ENCODE assay signal across 9 cellular contexts in genomic region chr4:25234390-25235367, GRCh38. TPM values are rescaled to one million over a fixed set of nuclear protein-coding genes. Genes with fewer than 3 reads are reported as not detected.
DNase-seq lines count a peak whose midpoint lies in the region; ATAC-seq, FAIRE-seq and TF ChIP-seq lines count a peak whose summit lies in the region.
"Had no signal": no experiment of that assay in that cellular context is flagged by ENCODE, and none has a peak within 500 bp of the region (broad histone marks: within the 10 kb centered on the region; RNA-seq: fewer than 3 reads in every experiment).

No MANE protein-coding gene starts in this region.

- DNase-seq in AG08396 (ENCODE audit: low spot score) = peak; percentile 82
- peak; percentile 37 for DNase-seq in NCI-H2171 treated with DMSO at 0.1 percent for 48 hours (lab: John Stamatoyannopoulos, UW)
- peak; percentile 91 for DNase-seq in choroid plexus epithelial cell (ENCODE audit: low read depth)
- peak; percentile 86 for DNase-seq in kidney
- peak; percentile 13 for DNase-seq in stimulated activated CD4-positive, alpha-beta T cell treated with anti-CD3 and anti-CD28 coated beads, Interleukin-2, amount 100 ng/mL, for 4 hours (ENCODE audit: low read depth)

- TF ChIP-seq POLR2A in GM18526 (IDR thresholded peaks at IDR 0.05; ENCODE audit: extremely low read depth, insufficient read length) = peak; percentile 38

- H3K9ac ChIP-seq in kidney (ENCODE audit: low read length in 2 of 2) = peak overlapping the region; percentile 35 to 96

- no peaks in the 10 kb centered on the region for H3K36me3 ChIP-seq in kidney (ENCODE audit: control insufficient read depth in 1 of 2, insufficient read depth in 2 of 2, low read length in 2 of 2)

- intact Hi-C loops in kidney (cut with DNase I) = no loop called here

- H3K4me3 ChIP-seq in WI38 (ENCODE audit: low read depth, low read length) (peak overlapping the region; percentile 74), choroid plexus epithelial cell (ENCODE audit: low read depth, low read length) (peak overlapping the region; percentile 99), kidney (ENCODE audit: low read length in 2 of 2) (peak overlapping the region; percentile 74 to 98)

- H3K27ac ChIP-seq in kidney (ENCODE audit: low read depth in 2 of 2, low read length in 2 of 2) = peak overlapping the region; percentile 95 to 97

- TF ChIP-seq CTCF in WI38 (IDR thresholded peaks at IDR 0.05; ENCODE audit: low read depth, low read length) (peak; percentile 26; the same call in 1 of the 2 replicates), choroid plexus epithelial cell (conservative IDR thresholded peaks at IDR 0.05; ENCODE audit: low read depth, low read length) (peak; percentile 52), kidney (IDR thresholded peaks at IDR 0.05; ENCODE audit: borderline replicate concordance, extremely low read depth, insufficient read depth) (peak; percentile 17)

- peaks cover 4% of the 10 kb centered on the region in 2 donors for H3K4me1 ChIP-seq in kidney (ENCODE audit: control insufficient read depth in 1 of 2, insufficient read depth in 1 of 2, low read depth in 1 of 2, low read length in 2 of 2)

- FAIRE-seq in kidney (lab: Jason Lieb, UNC) = peak; percentile 53
- FAIRE-seq: TTC549 had no signal

- H3K9me3 ChIP-seq in kidney (ENCODE audit: control insufficient read depth in 1 of 2, low read length in 2 of 2) = peaks cover 0 to 4% of the 10 kb centered on the region in 2 donors

- peak; percentile 49 for ATAC-seq in HG03039 (IDR thresholded peaks at IDR 0.05; ENCODE audit: unreplicated experiment)

RNA-seq across cellular contexts. Expression of gene PI4K2B, which starts 0.8 kb away (rescaled TPM):
- total RNA-seq in kidney = 11.8 TPM
- 7.1 TPM for polyA plus RNA-seq in kidney (ENCODE audit: insufficient read depth, low read depth, low replicate concordance)

Comparison
In these comparisons a context has a peak if more than half of its experiments do, and no peak if none do; other contexts are left out.
1. Peak in every context shown above with its lines: DNase-seq, ATAC-seq, H3K4me3 ChIP-seq and H3K27ac ChIP-seq.
2. DNase-seq: peak in every context shown above with its lines; median percentile 91 in choroid plexus epithelial cell; 86 in kidney; 82 in AG08396; 37 in NCI-H2171 treated with DMSO at 0.1 percent for 48 hours; 13 in stimulated activated CD4-positive, alpha-beta T cell treated with anti-CD3 and anti-CD28 coated beads, Interleukin-2, amount 100 ng/mL, for 4 hours.